ENCODE assay signal across 8 cellular contexts in the genomic region with DNA sequence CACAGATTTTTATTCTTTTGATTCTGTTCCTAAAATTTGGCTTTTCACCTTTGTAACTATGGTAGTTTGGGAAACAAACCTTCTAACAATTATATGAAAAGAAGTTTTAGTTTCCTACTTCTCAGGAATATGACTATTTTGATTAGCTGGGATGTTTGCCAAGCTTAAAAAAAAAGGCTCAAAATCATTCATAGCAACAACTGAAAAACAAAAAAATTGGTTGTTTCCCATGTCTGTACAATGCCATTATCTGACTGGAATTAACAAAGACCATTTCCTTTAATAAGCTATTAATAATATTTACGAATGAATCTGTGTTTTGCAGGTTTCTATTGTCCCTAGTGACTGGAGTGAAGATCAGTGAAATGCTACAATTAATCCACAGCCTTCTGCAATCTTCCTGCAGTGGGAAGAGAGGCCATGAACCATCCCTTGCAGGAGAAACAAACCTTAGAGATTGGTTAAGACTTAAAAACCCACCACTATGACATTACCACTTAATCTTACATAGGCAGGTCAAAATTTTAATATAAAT. TPM values are rescaled to one million over a fixed set of nuclear protein-coding genes. Genes with fewer than 3 reads are reported as not detected.
DNase-seq lines count a peak whose midpoint lies in the region; ATAC-seq, FAIRE-seq and TF ChIP-seq lines count a peak whose summit lies in the region.

No MANE protein-coding gene starts in this region.

- H3K36me3 ChIP-seq in kidney (ENCODE audit: control insufficient read depth in 1 of 2, insufficient read depth in 2 of 2, low read length in 2 of 2) (peaks cover 0 to 2% of the 10 kb centered on the region in 2 donors), subcutaneous abdominal adipose tissue (ENCODE audit: control insufficient read depth in 5 of 5, insufficient read depth in 5 of 5, low read length in 5 of 5) (peaks cover 0 to 7% (median 4%) of the 10 kb centered on the region in 5 donors)

- no peak for ATAC-seq in activated naive CD4-positive, alpha-beta T cell treated with anti-CD3 and anti-CD28 coated beads, Interleukin-2, amount 50 U/mL, for 72 hours
- no peak for ATAC-seq in HG03159 (IDR thresholded peaks at IDR 0.05; ENCODE audit: unreplicated experiment)

- CTCF ChIA-PET in activated naive CD4-positive, alpha-beta T cell treated with anti-CD3 and anti-CD28 coated beads, Interleukin-2, amount 10 ng/mL, durations not matched to agents 7 days and 5 days (lab: Charles Lee) = interaction anchor here (0.8 to 3.9 kb wide), 9 partner anchors 10 to 275 kb away, joined by 3 to 41 read pairs (median 6); partner anchors contain the start of gene OGDH
- CTCF ChIA-PET in GM10248 (lab: Yijun Ruan, JAX) = interaction anchor here (0.7 to 3.9 kb wide), 11 partner anchors 8 to 306 kb away, joined by 3 to 35 read pairs (median 4); no protein-coding TSS in a partner anchor

- H3K4me3 Mint-ChIP-seq in activated naive CD4-positive, alpha-beta T cell treated with anti-CD3 and anti-CD28 coated beads, Interleukin-2, amount 10 ng/mL, durations not matched to agents 7 days and 5 days = peak overlapping the region; percentile 50
- H3K4me3 Mint-ChIP-seq in activated T-helper 2 cell treated with anti-CD3 and anti-CD28 coated beads, Interferon-gamma antibody, Interleukin-2, Interleukin-4, amounts not matched to agents 10 μg/mL and 5 μg/mL and 100 μg/mL, durations not matched to agents 14 hours and 24 hours and 36 hours (ENCODE audit: low read depth) = peak overlapping the region; percentile 72

- no peak overlapping the region for H3K9ac ChIP-seq in kidney (ENCODE audit: low read length in 2 of 2)
- peak overlapping the region in 2 of 5 donors; percentile 39 to 54 for H3K9ac ChIP-seq in subcutaneous abdominal adipose tissue (ENCODE audit: low read length in 5 of 5)

- H3K27me3 ChIP-seq in subcutaneous abdominal adipose tissue (ENCODE audit: control insufficient read depth in 5 of 5, insufficient read depth in 4 of 5, low read length in 5 of 5) = no peaks in the 10 kb centered on the region

- POLR2A ChIA-PET in GM10248 (lab: Yijun Ruan, JAX) = interaction anchor here (0.5 to 0.8 kb wide), 2 partner anchors 8 to 248 kb away, joined by 3 to 6 read pairs; no protein-coding TSS in a partner anchor

- H3K36me3 Mint-ChIP-seq in activated naive CD4-positive, alpha-beta T cell treated with anti-CD3 and anti-CD28 coated beads, Interleukin-2, amount 10 ng/mL, durations not matched to agents 7 days and 5 days = peaks cover 62% of the 10 kb centered on the region
- H3K36me3 Mint-ChIP-seq in activated naive CD4-positive, alpha-beta T cell treated with anti-CD3 and anti-CD28 coated beads, Interleukin-2, amount 50 U/mL, for 72 hours = peaks cover 45 to 63% of the 10 kb centered on the region in 2 donors
- peaks cover 75% of the 10 kb centered on the region for H3K36me3 Mint-ChIP-seq in activated T-helper 2 cell treated with anti-CD3 and anti-CD28 coated beads, Interferon-gamma antibody, Interleukin-2, Interleukin-4, amounts not matched to agents 10 μg/mL and 5 μg/mL and 100 μg/mL, durations not matched to agents 14 hours and 24 hours and 36 hours (ENCODE audit: low read depth)

- H3K9me3 ChIP-seq in kidney (ENCODE audit: control insufficient read depth in 1 of 2, low read length in 2 of 2) = peaks cover 0 to 5% of the 10 kb centered on the region in 2 donors
- no peaks in the 10 kb centered on the region for H3K9me3 ChIP-seq in subcutaneous abdominal adipose tissue (ENCODE audit: control insufficient read depth in 5 of 5, low read length in 5 of 5)

- intact Hi-C loops in activated T-helper 2 cell treated with anti-CD3 and anti-CD28 coated beads, Interferon-gamma antibody, Interleukin-2, Interleukin-4, amounts not matched to agents 10 μg/mL and 5 μg/mL and 100 μg/mL, durations not matched to agents 14 hours and 24 hours and 36 hours (cut with micrococcal nuclease) = no loop called here
- intact Hi-C loops in kidney (cut with DNase I) = no loop called here

- H3K4me1 ChIP-seq in kidney (ENCODE audit: control insufficient read depth in 1 of 2, insufficient read depth in 1 of 2, low read depth in 1 of 2, low read length in 2 of 2) (peaks cover 9 to 33% of the 10 kb centered on the region in 2 donors), subcutaneous abdominal adipose tissue (ENCODE audit: control insufficient read depth in 5 of 5, insufficient read depth in 5 of 5, low read length in 5 of 5) (peaks cover 13 to 62% (median 55%) of the 10 kb centered on the region in 5 donors)

- H3K4me3 ChIP-seq in kidney (ENCODE audit: low read length in 2 of 2) = peak overlapping the region; percentile 14 to 33
- peak overlapping the region in 4 of 5 donors; percentile 24 to 57 (median 36) for H3K4me3 ChIP-seq in subcutaneous abdominal adipose tissue (ENCODE audit: low read depth in 1 of 5, low read length in 5 of 5)

- no peaks in the 10 kb centered on the region for H3K9me3 Mint-ChIP-seq in activated naive CD4-positive, alpha-beta T cell treated with anti-CD3 and anti-CD28 coated beads, Interleukin-2, amount 10 ng/mL, durations not matched to agents 7 days and 5 days
- peaks cover 0 to 4% of the 10 kb centered on the region in 2 donors for H3K9me3 Mint-ChIP-seq in activated naive CD4-positive, alpha-beta T cell treated with anti-CD3 and anti-CD28 coated beads, Interleukin-2, amount 50 U/mL, for 72 hours
- no peaks in the 10 kb centered on the region for H3K9me3 Mint-ChIP-seq in activated T-helper 2 cell treated with anti-CD3 and anti-CD28 coated beads, Interferon-gamma antibody, Interleukin-2, Interleukin-4, amounts not matched to agents 10 μg/mL and 5 μg/mL and 100 μg/mL, durations not matched to agents 14 hours and 24 hours and 36 hours

- peaks cover 59% of the 10 kb centered on the region for H3K4me1 Mint-ChIP-seq in activated naive CD4-positive, alpha-beta T cell treated with anti-CD3 and anti-CD28 coated beads, Interleukin-2, amount 10 ng/mL, durations not matched to agents 7 days and 5 days
- peaks cover 45% of the 10 kb centered on the region for H3K4me1 Mint-ChIP-seq in activated T-helper 2 cell treated with anti-CD3 and anti-CD28 coated beads, Interferon-gamma antibody, Interleukin-2, Interleukin-4, amounts not matched to agents 10 μg/mL and 5 μg/mL and 100 μg/mL, durations not matched to agents 14 hours and 24 hours and 36 hours (ENCODE audit: low read depth)

- DNase-seq in activated naive CD4-positive, alpha-beta T cell treated with anti-CD3 and anti-CD28 coated beads, Interleukin-2, amount 10 ng/mL, durations not matched to agents 7 days and 5 days = no peak
- DNase-seq in activated naive CD4-positive, alpha-beta T cell treated with anti-CD3 and anti-CD28 coated beads, Interleukin-2, amount 50 U/mL, for 72 hours (ENCODE audit: low spot score in 2 of 2) = no peak
- DNase-seq in activated T-helper 2 cell treated with anti-CD3 and anti-CD28 coated beads, Interferon-gamma antibody, Interleukin-2, Interleukin-4, amounts not matched to agents 10 μg/mL and 5 μg/mL and 100 μg/mL, durations not matched to agents 14 hours and 24 hours and 36 hours (ENCODE audit: low spot score) = no peak
- no peak for DNase-seq in kidney
- no peak for DNase-seq in GM10248 (ENCODE audit: extremely low spot score)
- DNase-seq in stimulated activated naive CD4-positive, alpha-beta T cell (lab: John Stamatoyannopoulos, UW) = no peak

- no peak for FAIRE-seq in kidney (lab: Jason Lieb, UNC)

- no peaks in the 10 kb centered on the region for H3K27me3 Mint-ChIP-seq in activated naive CD4-positive, alpha-beta T cell treated with anti-CD3 and anti-CD28 coated beads, Interleukin-2, amount 10 ng/mL, durations not matched to agents 7 days and 5 days
- H3K27me3 Mint-ChIP-seq in activated T-helper 2 cell treated with anti-CD3 and anti-CD28 coated beads, Interferon-gamma antibody, Interleukin-2, Interleukin-4, amounts not matched to agents 10 μg/mL and 5 μg/mL and 100 μg/mL, durations not matched to agents 14 hours and 24 hours and 36 hours (ENCODE audit: low read depth) = no peaks in the 10 kb centered on the region

- no peak for TF ChIP-seq CTCF in kidney (IDR thresholded peaks at IDR 0.05; ENCODE audit: borderline replicate concordance, extremely low read depth, insufficient read depth)
- no peak for TF ChIP-seq CTCF in GM10248 (IDR thresholded peaks at IDR 0.05; ENCODE audit: control extremely low read depth, extremely low read depth, low read depth, missing control alignments)

- no peak overlapping the region for H3K27ac Mint-ChIP-seq in activated naive CD4-positive, alpha-beta T cell treated with anti-CD3 and anti-CD28 coated beads, Interleukin-2, amount 10 ng/mL, durations not matched to agents 7 days and 5 days
- peak overlapping the region in 1 of 2 donors; percentile 30 for H3K27ac Mint-ChIP-seq in activated naive CD4-positive, alpha-beta T cell treated with anti-CD3 and anti-CD28 coated beads, Interleukin-2, amount 50 U/mL, for 72 hours
- peak overlapping the region; percentile 41 for H3K27ac Mint-ChIP-seq in activated T-helper 2 cell treated with anti-CD3 and anti-CD28 coated beads, Interferon-gamma antibody, Interleukin-2, Interleukin-4, amounts not matched to agents 10 μg/mL and 5 μg/mL and 100 μg/mL, durations not matched to agents 14 hours and 24 hours and 36 hours

- no peak overlapping the region for H3K27ac ChIP-seq in kidney (ENCODE audit: low read depth in 2 of 2, low read length in 2 of 2)
- no peak overlapping the region for H3K27ac ChIP-seq in subcutaneous abdominal adipose tissue (ENCODE audit: low read depth, low read length)

RNA-seq across cellular contexts. Expression of gene PURB, which starts 4.2 kb away (rescaled TPM):
- total RNA-seq in activated naive CD4-positive, alpha-beta T cell treated with anti-CD3 and anti-CD28 coated beads, Interleukin-2, amount 50 U/mL, for 72 hours = 10 to 100 TPM; 18.0 to 22.0 TPM
- total RNA-seq in activated T-helper 2 cell treated with anti-CD3 and anti-CD28 coated beads, Interferon-gamma antibody, Interleukin-2, Interleukin-4, amounts not matched to agents 10 μg/mL and 5 μg/mL and 100 μg/mL, durations not matched to agents 14 hours and 24 hours and 36 hours = 32.9 and 33.9 TPM in 2 replicates
- 25.3 TPM for total RNA-seq in kidney
- polyA plus RNA-seq in kidney (ENCODE audit: insufficient read depth, low read depth, low replicate concordance) = 7.7 TPM

RNA-seq across cellular contexts. Expression of gene H2AZ2, which starts 33.2 kb away (rescaled TPM):
- total RNA-seq in activated naive CD4-positive, alpha-beta T cell treated with anti-CD3 and anti-CD28 coated beads, Interleukin-2, amount 50 U/mL, for 72 hours = 100 to 1,000 TPM; 264 to 330 TPM
- 204 and 208 TPM in 2 replicates for total RNA-seq in activated T-helper 2 cell treated with anti-CD3 and anti-CD28 coated beads, Interferon-gamma antibody, Interleukin-2, Interleukin-4, amounts not matched to agents 10 μg/mL and 5 μg/mL and 100 μg/mL, durations not matched to agents 14 hours and 24 hours and 36 hours
- 140 TPM for total RNA-seq in kidney
- 121 TPM for polyA plus RNA-seq in kidney (ENCODE audit: insufficient read depth, low read depth, low replicate concordance)
